Comparison of ENCODE assay signal across 24 cellular contexts in genomic region chr1:208052926-208053407, GRCh38.
"Had no signal": no experiment of that assay in that cellular context is flagged by ENCODE, and none has a peak within 500 bp of the region (broad histone marks: within the 10 kb centered on the region; RNA-seq: fewer than 3 reads in every experiment).

No MANE protein-coding gene starts in this region.

- H3K27ac ChIP-seq: neural progenitor cell, neutrophil, pancreas, psoas muscle, right lobe of liver, sigmoid colon, stomach, thoracic aorta, thyroid gland, tibial nerve, upper lobe of right lung, uterus had no signal

- H3K4me1 ChIP-seq: right lobe of liver, uterus had no signal

- H3K4me3 ChIP-seq: neural progenitor cell, pancreas, psoas muscle, right lobe of liver, sigmoid colon, stomach, thoracic aorta, thyroid gland, tibial nerve, upper lobe of right lung, uterus had no signal

- H3K9ac ChIP-seq: neural progenitor cell had no signal

- ATAC-seq: naive thymus-derived CD4-positive, alpha-beta T cell; natural killer cell; pancreas; psoas muscle; right cardiac atrium; right lobe of liver; stimulated activated effector memory CD8-positive, alpha-beta T cell treated with anti-CD3 and anti-CD28 coated beads, Interleukin-12 subunit alpha, Interleukin-12 subunit beta, amount 100 ng/mL, for 72 hours; stimulated activated naive B cell treated with anti-CD40 and anti-IgM and Interleukin-4, amounts not matched to agents 10 μg/mL and 1 μg/mL and 100 μg/mL, for 72 hours; upper lobe of right lung had no signal

- H3K4me2 ChIP-seq: neural progenitor cell had no signal

- H3K9me3 ChIP-seq: neutrophil, pancreas, psoas muscle, right lobe of liver, sigmoid colon, stomach, thoracic aorta, thyroid gland, tibial nerve, upper lobe of right lung, uterus had no signal

- H2AFZ ChIP-seq: neural progenitor cell had no signal

- H3K36me3 ChIP-seq: neural progenitor cell, neutrophil, uterus had no signal

- DNase-seq: naive thymus-derived CD4-positive, alpha-beta T cell; natural killer cell; nucleus accumbens; pancreas; psoas muscle; right cardiac atrium; right lobe of liver; sigmoid colon; small intestine; stimulated activated CD4-positive, alpha-beta T cell treated with anti-CD3 and anti-CD28 coated beads, Interleukin-15, amount 100 ng/mL, for 24 hours; stimulated activated CD4-positive, alpha-beta T cell treated with anti-CD3 and anti-CD28 coated beads, Interleukin-2, amount 100 ng/mL, for 24 hours; stimulated activated CD4-positive, alpha-beta T cell treated with anti-CD3 and anti-CD28 coated beads, Interleukin-2, amount 100 ng/mL, for 48 hours; stimulated activated CD4-positive, alpha-beta T cell treated with anti-CD3 and anti-CD28 coated beads, Interleukin-4, amount 100 ng/mL, for 24 hours; stimulated activated naive B cell treated with anti-CD40 and anti-IgM and Interleukin-4, amounts not matched to agents 10 μg/mL and 1 μg/mL and 100 μg/mL, for 72 hours; stimulated activated naive CD4-positive, alpha-beta T cell treated with Interleukin-2 at 50 U/mL for 16 hours; stomach; thyroid gland; upper lobe of right lung; uterus had no signal

- H3K27me3 ChIP-seq: neural progenitor cell, pancreas, right lobe of liver, sigmoid colon, stomach, thyroid gland, tibial nerve, upper lobe of right lung, uterus had no signal
